Comparison of ENCODE assay signal across 3 cellular contexts in the genomic region with DNA sequence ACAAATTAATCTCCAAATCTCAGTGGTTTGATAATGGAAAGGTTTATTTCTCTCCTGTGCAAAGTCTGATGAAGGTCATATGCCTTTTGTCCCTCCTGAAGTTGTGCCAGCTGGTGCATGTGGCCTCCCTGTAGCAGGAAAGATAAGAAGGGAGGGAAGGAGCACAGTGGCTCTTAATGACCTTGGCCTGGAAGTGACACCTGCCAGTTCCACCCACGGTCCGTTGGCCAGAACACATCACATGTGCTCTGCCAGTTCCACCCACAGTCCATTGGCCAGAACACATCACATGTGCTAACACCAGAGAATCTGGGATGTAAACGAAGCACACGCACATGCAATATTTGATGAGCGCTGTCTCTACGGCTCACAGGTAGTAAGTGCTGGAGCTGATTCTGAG.
TF ChIP-seq lines count a peak whose summit lies in the region.

No MANE protein-coding gene starts in this region.

TF ChIP-seq in GM12891, 5 proteins besides CTCF, POLR2A, EP300 and RAD21:
- no peak for TF ChIP-seq PAX5 (IDR thresholded peaks at IDR 0.05; ENCODE audit: insufficient read depth, low read length, severe bottlenecking)
- 0 out of 2 replicates have a peak, but pooled peaks have one; percentile 14 for TF ChIP-seq POU2F2 (IDR thresholded peaks at IDR 0.05; ENCODE audit: low read depth, low read length)
TF ChIP-seq in GM12891: peak in this region for 1.

TF ChIP-seq in K562, 482 proteins besides CTCF, POLR2A, EP300 and RAD21 (continues in another document):
- TF ChIP-seq, protein P1, sequence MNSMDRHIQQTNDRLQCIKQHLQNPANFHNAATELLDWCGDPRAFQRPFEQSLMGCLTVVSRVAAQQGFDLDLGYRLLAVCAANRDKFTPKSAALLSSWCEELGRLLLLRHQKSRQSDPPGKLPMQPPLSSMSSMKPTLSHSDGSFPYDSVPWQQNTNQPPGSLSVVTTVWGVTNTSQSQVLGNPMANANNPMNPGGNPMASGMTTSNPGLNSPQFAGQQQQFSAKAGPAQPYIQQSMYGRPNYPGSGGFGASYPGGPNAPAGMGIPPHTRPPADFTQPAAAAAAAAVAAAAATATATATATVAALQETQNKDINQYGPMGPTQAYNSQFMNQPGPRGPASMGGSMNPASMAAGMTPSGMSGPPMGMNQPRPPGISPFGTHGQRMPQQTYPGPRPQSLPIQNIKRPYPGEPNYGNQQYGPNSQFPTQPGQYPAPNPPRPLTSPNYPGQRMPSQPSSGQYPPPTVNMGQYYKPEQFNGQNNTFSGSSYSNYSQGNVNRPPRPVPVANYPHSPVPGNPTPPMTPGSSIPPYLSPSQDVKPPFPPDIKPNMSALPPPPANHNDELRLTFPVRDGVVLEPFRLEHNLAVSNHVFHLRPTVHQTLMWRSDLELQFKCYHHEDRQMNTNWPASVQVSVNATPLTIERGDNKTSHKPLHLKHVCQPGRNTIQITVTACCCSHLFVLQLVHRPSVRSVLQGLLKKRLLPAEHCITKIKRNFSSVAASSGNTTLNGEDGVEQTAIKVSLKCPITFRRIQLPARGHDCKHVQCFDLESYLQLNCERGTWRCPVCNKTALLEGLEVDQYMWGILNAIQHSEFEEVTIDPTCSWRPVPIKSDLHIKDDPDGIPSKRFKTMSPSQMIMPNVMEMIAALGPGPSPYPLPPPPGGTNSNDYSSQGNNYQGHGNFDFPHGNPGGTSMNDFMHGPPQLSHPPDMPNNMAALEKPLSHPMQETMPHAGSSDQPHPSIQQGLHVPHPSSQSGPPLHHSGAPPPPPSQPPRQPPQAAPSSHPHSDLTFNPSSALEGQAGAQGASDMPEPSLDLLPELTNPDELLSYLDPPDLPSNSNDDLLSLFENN (IDR thresholded peaks at IDR 0.05; ENCODE audit: low read depth in 2 of 2, low read length in 2 of 2), result no peak
- TF ChIP-seq PHB (CRISPR knock-in tag; IDR thresholded peaks at IDR 0.05) (no peak), RAD51 (IDR thresholded peaks at IDR 0.05; ENCODE audit: borderline replicate concordance, low read depth) (peak; percentile 25; the same call in 1 of the 2 replicates), CBFA2T2 (conservative IDR thresholded peaks at IDR 0.05) (peak; percentile 63)
- TF ChIP-seq, protein P2, sequence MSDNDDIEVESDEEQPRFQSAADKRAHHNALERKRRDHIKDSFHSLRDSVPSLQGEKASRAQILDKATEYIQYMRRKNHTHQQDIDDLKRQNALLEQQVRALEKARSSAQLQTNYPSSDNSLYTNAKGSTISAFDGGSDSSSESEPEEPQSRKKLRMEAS (CRISPR knock-in tag; IDR thresholded peaks at IDR 0.05), result no peak

TF ChIP-seq in HepG2, 621 proteins besides CTCF, POLR2A, EP300 and RAD21:
- TF ChIP-seq, protein P3, sequence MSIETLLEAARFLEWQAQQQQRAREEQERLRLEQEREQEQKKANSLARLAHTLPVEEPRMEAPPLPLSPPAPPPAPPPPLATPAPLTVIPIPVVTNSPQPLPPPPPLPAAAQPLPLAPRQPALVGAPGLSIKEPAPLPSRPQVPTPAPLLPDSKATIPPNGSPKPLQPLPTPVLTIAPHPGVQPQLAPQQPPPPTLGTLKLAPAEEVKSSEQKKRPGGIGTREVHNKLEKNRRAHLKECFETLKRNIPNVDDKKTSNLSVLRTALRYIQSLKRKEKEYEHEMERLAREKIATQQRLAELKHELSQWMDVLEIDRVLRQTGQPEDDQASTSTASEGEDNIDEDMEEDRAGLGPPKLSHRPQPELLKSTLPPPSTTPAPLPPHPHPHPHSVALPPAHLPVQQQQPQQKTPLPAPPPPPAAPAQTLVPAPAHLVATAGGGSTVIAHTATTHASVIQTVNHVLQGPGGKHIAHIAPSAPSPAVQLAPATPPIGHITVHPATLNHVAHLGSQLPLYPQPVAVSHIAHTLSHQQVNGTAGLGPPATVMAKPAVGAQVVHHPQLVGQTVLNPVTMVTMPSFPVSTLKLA (IDR thresholded peaks at IDR 0.05), result 0 out of 2 replicates have a peak, but pooled peaks have one; percentile 9
- TF ChIP-seq ZBTB10 (CRISPR knock-in tag; IDR thresholded peaks at IDR 0.05; ENCODE audit: borderline replicate concordance), result no peak
